1 cellular context compared by ENCODE assay signal in the genomic region with DNA sequence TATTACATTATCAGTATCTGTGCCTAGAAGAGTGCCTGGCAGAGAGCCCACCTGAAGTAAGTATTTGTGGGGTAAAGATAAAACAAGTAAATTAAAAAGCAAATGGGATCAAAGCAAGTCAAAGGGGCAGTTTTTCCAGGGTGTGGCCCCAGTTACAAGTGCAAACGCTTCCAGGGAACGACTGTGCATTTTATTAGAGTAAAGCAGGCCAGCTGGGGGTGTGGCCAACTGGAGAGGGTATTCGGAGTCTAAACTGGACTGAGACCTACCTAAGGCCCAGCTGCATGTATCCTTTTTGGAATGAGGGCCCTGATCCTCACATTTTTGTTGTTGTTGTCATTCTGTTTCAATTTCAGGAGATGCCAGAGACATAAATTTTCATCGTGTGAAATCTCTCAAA. TPM values are rescaled to one million over a fixed set of nuclear protein-coding genes. Genes with fewer than 3 reads are reported as not detected.
"Had no signal": no experiment of that assay in that cellular context is flagged by ENCODE, and none has a peak within 500 bp of the region (broad histone marks: within the 10 kb centered on the region; RNA-seq: fewer than 3 reads in every experiment).

No MANE protein-coding gene starts in this region.

RNA-seq across cellular contexts. Expression of a gene that starts 19.6 kb away (rescaled TPM):
- total RNA-seq: M059J had no signal
